ENCODE assay signal across 8 cellular contexts in the genomic region with DNA sequence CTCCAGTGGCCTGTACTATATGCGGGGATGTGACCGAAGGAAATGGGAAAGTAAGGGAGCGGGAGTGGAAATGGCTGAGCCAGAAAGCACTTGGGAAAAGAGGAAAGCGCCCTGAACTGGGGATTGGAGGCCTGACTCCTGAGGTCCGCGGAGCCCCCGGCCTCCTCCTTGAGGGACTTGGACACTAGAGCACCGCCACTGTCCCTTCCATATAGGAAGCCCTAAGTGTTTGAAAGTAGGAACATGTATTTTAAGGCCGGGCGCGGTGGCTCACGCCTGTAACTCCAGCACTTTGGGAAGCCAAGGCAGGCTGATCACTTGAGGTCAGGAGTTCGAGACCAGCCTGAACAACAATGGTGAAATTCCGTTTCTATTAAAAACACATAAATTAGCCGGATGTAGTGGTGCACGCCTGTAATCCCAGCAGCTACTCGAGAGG. TPM values are rescaled to one million over a fixed set of nuclear protein-coding genes. Genes with fewer than 3 reads are reported as not detected.
DNase-seq lines count a peak whose midpoint lies in the region; ATAC-seq and TF ChIP-seq lines count a peak whose summit lies in the region.

No MANE protein-coding gene starts in this region.

- H3K27ac ChIP-seq in adrenal gland (peak overlapping the region; percentile 97 to 99 (median 99)), tibial artery (peak overlapping the region; percentile 82 to 85)

- DNase-seq in activated CD4-positive, alpha-beta T cell treated with anti-CD3 and anti-CD28 coated beads for 48 hours, result peak; percentile 18
- DNase-seq in activated CD4-positive, alpha-beta T cell treated with anti-CD3 and anti-CD28 coated beads for 1 hour, result no peak
- peak in 1 of 7 donors; percentile 68 for DNase-seq in adrenal gland
- no peak for DNase-seq in kidney epithelial cell (ENCODE audit: low read depth)
- no peak for DNase-seq in tibial artery
- DNase-seq in NCI-H2196 (lab: John Stamatoyannopoulos, UW; ENCODE audit: unreplicated experiment), result no peak
- DNase-seq in omental fat pad (ENCODE audit: low spot score), result no peak
- no peak for DNase-seq in midbrain (lab: John Stamatoyannopoulos, UW)

- 4 to 11% (median 7%) methylated on average over 11 to 17 of the region's 17 CpGs for WGBS in adrenal gland, 4 donors

- no peaks in the 10 kb centered on the region for H3K36me3 ChIP-seq in adrenal gland (replicated peaks in 1 of 2)
- H3K36me3 ChIP-seq in kidney epithelial cell (ENCODE audit: control insufficient read depth, insufficient read depth, low read length), result no peaks in the 10 kb centered on the region
- H3K36me3 ChIP-seq in tibial artery, result no peaks in the 10 kb centered on the region

- ATAC-seq in omental fat pad (ENCODE audit: low FRiP score), result no peak

- TF ChIP-seq POLR2A in adrenal gland (IDR thresholded peaks at IDR 0.05), result no peak

- no peaks in the 10 kb centered on the region for H3K9me3 ChIP-seq in adrenal gland (replicated peaks in 1 of 3)
- H3K9me3 ChIP-seq in tibial artery, result no peaks in the 10 kb centered on the region

- intact Hi-C loops in adrenal gland (cut with DNase I) (no loop called here), tibial artery (cut with DNase I; ENCODE audit: low total_unique reads) (no loop called here)

- no peaks in the 10 kb centered on the region for H3K27me3 ChIP-seq in adrenal gland
- H3K27me3 ChIP-seq in kidney epithelial cell (ENCODE audit: control insufficient read depth, insufficient read depth, low read length), result no peaks in the 10 kb centered on the region
- H3K27me3 ChIP-seq in tibial artery, result peaks cover 0 to 3% of the 10 kb centered on the region in 2 donors

- peaks cover 17 to 31% of the 10 kb centered on the region in 2 donors for H3K4me1 ChIP-seq in adrenal gland (replicated peaks in 1 of 2)
- peaks cover 0 to 43% (median 26%) of the 10 kb centered on the region in 4 donors for H3K4me1 ChIP-seq in tibial artery

- TF ChIP-seq CTCF in adrenal gland (IDR thresholded peaks at IDR 0.05), result no peak
- TF ChIP-seq CTCF in kidney epithelial cell (IDR thresholded peaks at IDR 0.05; ENCODE audit: insufficient read depth, low read length, poor library complexity, severe bottlenecking), result no peak
- no peak for TF ChIP-seq CTCF in tibial artery (IDR thresholded peaks at IDR 0.05)
- TF ChIP-seq CTCF in omental fat pad (IDR thresholded peaks at IDR 0.05), result no peak

- H3K4me3 ChIP-seq in adrenal gland, result peak overlapping the region; percentile 68 to 98 (median 82)
- peak overlapping the region; percentile 74 for H3K4me3 ChIP-seq in kidney epithelial cell (ENCODE audit: low read depth, low read length)
- peak overlapping the region; percentile 72 to 83 for H3K4me3 ChIP-seq in tibial artery

RNA-seq across cellular contexts. Expression of gene ZDHHC7, which starts 0.5 kb away (rescaled TPM):
- total RNA-seq in adrenal gland (10 to 100 TPM; 39.7 to 74.6 (median 47.2) TPM), kidney epithelial cell (53.4 and 62.0 TPM in 2 replicates), omental fat pad (10 to 100 TPM; 41.3 to 72.2 (median 51.3) TPM)
- polyA plus RNA-seq in adrenal gland, result 10 to 100 TPM; 22.5 to 34.8 (median 24.4) TPM

RNA-seq across cellular contexts. Expression of gene KIAA0513, which starts 15.7 kb away (rescaled TPM):
- 10 to 100 TPM; 13.7 to 36.7 (median 22.8) TPM for total RNA-seq in adrenal gland
- 10 to 100 TPM in 1 of 3 donors, 1 to 10 TPM in 2; 8.6 to 12.2 (median 9.5) TPM for polyA plus RNA-seq in adrenal gland
- total RNA-seq in kidney epithelial cell, result 1.7 and 1.9 TPM in 2 replicates
- total RNA-seq in omental fat pad, result 10 to 100 TPM in 3 of 4 donors, 1 to 10 TPM in 1; 9.1 to 13.2 (median 11.2) TPM
